ENCODE assay signal across 2 cellular contexts in the genomic region with DNA sequence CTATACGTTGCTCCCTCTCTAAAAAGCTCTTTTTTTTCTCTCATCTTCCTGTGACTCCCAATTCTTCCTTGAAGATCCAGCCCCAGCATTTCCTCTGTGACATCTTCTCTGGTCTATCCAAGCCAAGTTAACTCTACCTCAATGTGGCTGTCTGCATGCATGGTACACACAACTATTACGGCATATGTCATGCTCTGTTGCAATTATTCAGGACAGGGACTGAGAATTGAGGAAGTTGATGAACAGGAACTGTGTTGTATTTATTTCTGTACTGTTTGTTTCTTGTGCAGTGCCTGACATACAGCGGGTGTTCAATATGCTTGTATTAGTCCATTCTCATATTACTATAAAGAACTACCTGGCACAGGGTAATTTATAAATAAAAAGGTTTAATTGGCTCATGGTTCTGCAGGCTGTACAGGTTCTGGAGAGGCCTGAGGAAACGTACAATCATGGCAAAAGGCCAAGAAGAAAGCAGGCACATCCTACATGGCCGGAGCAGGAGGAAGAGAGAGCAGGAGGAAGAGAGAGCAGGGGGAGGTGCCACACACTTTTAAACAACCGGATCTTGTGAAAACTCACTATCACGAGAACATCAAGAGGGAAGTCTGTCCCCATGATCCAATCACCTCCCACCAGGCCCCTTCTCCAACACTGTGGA.
A peak's percentile ranks its signal among the peaks of the same experiment; 100 is the strongest.
TF ChIP-seq lines count a peak whose summit lies in the region.

No MANE protein-coding gene starts in this region.

TF ChIP-seq in K562, 482 proteins besides CTCF, POLR2A, EP300 and RAD21:
- TF ChIP-seq SPI1 (IDR thresholded peaks at IDR 0.05; ENCODE audit: borderline replicate concordance, low read depth, low read length) (peak; percentile 18; the same call in 1 of the 2 replicates), CEBPB (tag; IDR thresholded peaks at IDR 0.05) (peak; percentile 75), NFIC (IDR thresholded peaks at IDR 0.05) (peak; percentile 64), CCAR2 (IDR thresholded peaks at IDR 0.05; ENCODE audit: low read depth, low read length) (no peak), CEBPG (CRISPR knock-in tag; IDR thresholded peaks at IDR 0.05) (no peak), CEBPG (tag; conservative IDR thresholded peaks at IDR 0.05 in 1 of 2, IDR thresholded peaks at IDR 0.05 in 1 of 2) (peak in 1 of 2 experiments; percentile 38; a peak in 1 of 4 replicates), ARHGAP35 (IDR thresholded peaks at IDR 0.05; ENCODE audit: partially characterized antibody) (no peak)
TF ChIP-seq in K562: peak in this region for 4.

TF ChIP-seq in SK-N-SH treated with all-trans-retinoic acid at 6 μM for 48 hours, 23 proteins besides CTCF, POLR2A, EP300 and RAD21:
- no peak for TF ChIP-seq ZNF565 (CRISPR knock-in tag; conservative IDR thresholded peaks at IDR 0.05; ENCODE audit: low read depth)
- no peak for TF ChIP-seq PPARA (CRISPR knock-in tag; IDR thresholded peaks at IDR 0.05; ENCODE audit: borderline replicate concordance)
- TF ChIP-seq CSDC2 (CRISPR knock-in tag; IDR thresholded peaks at IDR 0.05) = no peak
- no peak for TF ChIP-seq OSR1 (CRISPR knock-in tag; IDR thresholded peaks at IDR 0.05)
